Comparison of ENCODE assay signal across 8 cellular contexts in genomic region chr2:160271166-160272086, GRCh38.
DNase-seq lines count a peak whose midpoint lies in the region; ATAC-seq and TF ChIP-seq lines count a peak whose summit lies in the region.

No MANE protein-coding gene starts in this region.

- H3K27me3 ChIP-seq in esophagus (ENCODE audit: control insufficient read depth in 1 of 2, insufficient read depth in 2 of 2, low read length in 2 of 2) (no peaks in the 10 kb centered on the region), tibial artery (no peaks in the 10 kb centered on the region)

- no peak for TF ChIP-seq CTCF in RWPE1 (conservative IDR thresholded peaks at IDR 0.05; ENCODE audit: low read depth)
- TF ChIP-seq CTCF in tibial artery (IDR thresholded peaks at IDR 0.05), result no peak

- H3K4me3 ChIP-seq in esophagus (ENCODE audit: low read depth in 1 of 2, low read length in 2 of 2) (no peak overlapping the region), tibial artery (peak overlapping the region; percentile 52 to 61)

- ATAC-seq in HG03039 (IDR thresholded peaks at IDR 0.05; ENCODE audit: unreplicated experiment) (no peak), HG03175 (IDR thresholded peaks at IDR 0.05; ENCODE audit: unreplicated experiment) (no peak)

- POLR2A ChIA-PET in RWPE1 (lab: Yijun Ruan, JAX; ENCODE audit: low non-redundant PET), result no interaction called here

- H3K36me3 ChIP-seq in esophagus (ENCODE audit: control insufficient read depth in 2 of 2, insufficient read depth in 2 of 2, low read length in 1 of 2), result no peaks in the 10 kb centered on the region
- H3K36me3 ChIP-seq in tibial artery, result peaks cover 12 to 19% (median 17%) of the 10 kb centered on the region in 3 donors

- H3K9me3 ChIP-seq in esophagus (ENCODE audit: control insufficient read depth in 2 of 2, insufficient read depth in 1 of 2, low read depth in 1 of 2, low read length in 1 of 2) (no peaks in the 10 kb centered on the region), tibial artery (no peaks in the 10 kb centered on the region)

- H3K27ac ChIP-seq in RWPE1, result peak overlapping the region; percentile 33; the same call in 1 of the 2 replicates
- H3K27ac ChIP-seq in esophagus (ENCODE audit: low read depth in 2 of 2, low read length in 1 of 2), result peak overlapping the region; percentile 89 to 93
- H3K27ac ChIP-seq in tibial artery, result peak overlapping the region; percentile 89 to 95

- CTCF ChIA-PET in RWPE1 (lab: Yijun Ruan, JAX), result interaction anchor here (0.6 to 2.1 kb wide), 5 partner anchors 9 to 161 kb away, joined by 3 to 14 read pairs (median 4); no protein-coding TSS in a partner anchor

- 64 to 86% methylated on average over 22 of the region's 22 CpGs for WGBS in esophagus, 2 donors

- H3K4me1 ChIP-seq in esophagus (ENCODE audit: control insufficient read depth in 2 of 2, insufficient read depth in 2 of 2, low read length in 1 of 2), result peaks cover 0 to 5% of the 10 kb centered on the region in 2 donors
- H3K4me1 ChIP-seq in tibial artery, result peaks cover 0 to 42% (median 26%) of the 10 kb centered on the region in 4 donors

- intact Hi-C loops in tibial artery (cut with DNase I; ENCODE audit: low total_unique reads), result loop anchor here (10.0 kb wide), 1 partner anchor 133 kb away; no protein-coding TSS in a partner anchor

- DNase-seq in RWPE1 (ENCODE audit: low spot score), result no peak
- peak; percentile 34 for DNase-seq in mucosa of gallbladder (ENCODE audit: low spot score)
- DNase-seq in tibial artery, result no peak
- no peak for DNase-seq in NCI-H1092 (lab: John Stamatoyannopoulos, UW)
- DNase-seq in HuH-7 (ENCODE audit: low spot score), result no peak

Comparison
In these comparisons a context has a peak if more than half of its experiments do, and no peak if none do; other contexts are left out.
1. H3K27ac ChIP-seq: peak in every context shown above with its lines; median percentile 92 in tibial artery; 91 in esophagus; 33 in RWPE1.
2. H3K4me3 ChIP-seq: peak in tibial artery (2 of 2); none in esophagus (0 of 2).